Comparison of ENCODE assay signal across 23 cellular contexts in the genomic region with DNA sequence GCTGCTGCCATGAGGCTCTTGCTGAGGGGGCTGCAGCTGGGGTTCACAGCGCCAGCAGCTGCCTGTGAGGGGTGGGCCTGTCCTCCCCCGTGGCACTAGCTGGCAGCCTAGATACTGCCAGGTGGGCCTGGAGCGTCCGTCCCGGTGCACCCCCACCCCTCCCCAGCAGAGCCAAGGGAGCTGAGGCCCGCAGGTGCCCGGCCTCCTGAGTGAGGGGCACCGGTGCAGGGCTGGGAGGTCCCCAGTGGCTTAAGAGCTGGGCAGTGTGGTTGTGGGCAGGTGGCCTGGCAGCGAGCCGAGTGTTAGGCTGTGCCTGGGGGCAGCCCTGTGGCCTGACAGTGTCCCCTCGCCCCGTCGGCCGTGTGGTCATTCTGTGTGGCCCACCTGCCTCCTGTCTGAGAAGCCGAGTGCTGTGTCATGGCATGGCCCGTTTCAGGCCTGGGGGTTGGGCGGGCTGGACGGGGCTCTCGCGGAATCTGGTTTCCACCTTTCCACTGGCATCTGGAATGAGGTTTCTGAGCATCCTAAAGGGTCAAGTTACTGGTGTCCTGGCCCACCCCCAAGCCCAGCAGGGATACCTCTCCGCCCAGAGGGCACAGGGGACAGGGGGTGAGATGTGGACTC. TPM values are rescaled to one million over a fixed set of nuclear protein-coding genes. Genes with fewer than 3 reads are reported as not detected.
DNase-seq lines count a peak whose midpoint lies in the region; ATAC-seq and TF ChIP-seq lines count a peak whose summit lies in the region.
"Had no signal": no experiment of that assay in that cellular context is flagged by ENCODE, and none has a peak within 500 bp of the region (broad histone marks: within the 10 kb centered on the region; RNA-seq: fewer than 3 reads in every experiment).

No MANE protein-coding gene starts in this region.

- no peaks in the 10 kb centered on the region for H3K9me3 ChIP-seq in BLaER1
- no peaks in the 10 kb centered on the region for H3K9me3 ChIP-seq in iPS-15b (ENCODE audit: control insufficient read depth, insufficient read depth, low read length)
- no peaks in the 10 kb centered on the region for H3K9me3 ChIP-seq in psoas muscle
- no peaks in the 10 kb centered on the region for H3K9me3 ChIP-seq in PC-9 (ENCODE audit: insufficient read depth, low read depth)
- H3K9me3 ChIP-seq: Caco-2, SJSA1 had no signal

- DNase-seq in H7 (peak; percentile 50), psoas muscle (peak in 1 of 2 donors; percentile 20), PC-9 (no peak), NCI-H187 (lab: John Stamatoyannopoulos, UW) (no peak), left colon (no peak)
- DNase-seq: Caco-2; CD8-positive, alpha-beta T cell; EL; H9; NCI-H1092; NCI-H1417 treated with DMSO at 0.1 percent for 48 hours; NCI-H1694 treated with DMSO at 0.1 percent for 48 hours; NCI-H345; NCI-H510A treated with DMSO at 0.1 percent for 48 hours; Right ventricle myocardium superior; RPMI8226; T-cell had no signal

- H3K79me2 ChIP-seq in PC-9 (ENCODE audit: low read depth) = no peaks in the 10 kb centered on the region

- ATAC-seq in psoas muscle = peak; percentile 67 to 82 (median 77)
- ATAC-seq in HG02885 (IDR thresholded peaks at IDR 0.05; ENCODE audit: poor library complexity, unreplicated experiment) = no peak
- ATAC-seq in left colon = no peak
- ATAC-seq: CD8-positive, alpha-beta T cell; T-cell had no signal

- H3K4me1 ChIP-seq in BLaER1 = peaks cover 65% of the 10 kb centered on the region
- no peaks in the 10 kb centered on the region for H3K4me1 ChIP-seq in iPS-15b (ENCODE audit: control insufficient read depth, insufficient read depth, low read length)
- peaks cover 24% of the 10 kb centered on the region for H3K4me1 ChIP-seq in psoas muscle
- H3K4me1 ChIP-seq in PC-9 (replicated peaks; ENCODE audit: insufficient read depth) = no peaks in the 10 kb centered on the region
- H3K4me1 ChIP-seq: SJSA1 had no signal

- H3K4me3 ChIP-seq in BLaER1 = no peak overlapping the region
- H3K4me3 ChIP-seq in H7 (ENCODE audit: insufficient read depth, low read depth, low read length) = no peak overlapping the region
- H3K4me3 ChIP-seq in iPS-15b (ENCODE audit: low read depth, low read length) = no peak overlapping the region
- H3K4me3 ChIP-seq in psoas muscle = peak overlapping the region; percentile 34
- no peak overlapping the region for H3K4me3 ChIP-seq in PC-9
- H3K4me3 ChIP-seq: SJSA1 had no signal

- H3K9me2 ChIP-seq in PC-9 (ENCODE audit: insufficient read depth) = no peaks in the 10 kb centered on the region

- H3K36me3 ChIP-seq in BLaER1 (no peaks in the 10 kb centered on the region), H7 (replicated peaks; ENCODE audit: control insufficient read depth, insufficient read depth, low read length) (no peaks in the 10 kb centered on the region; the same call in 1 of the 2 replicates), iPS-15b (ENCODE audit: control insufficient read depth, insufficient read depth, low read length) (peaks cover 6% of the 10 kb centered on the region), psoas muscle (ENCODE audit: insufficient read depth in 1 of 2, low read depth in 1 of 2) (peaks cover 0 to 2% of the 10 kb centered on the region in 2 donors), PC-9 (ENCODE audit: low read depth) (no peaks in the 10 kb centered on the region)
- H3K36me3 ChIP-seq: SJSA1 had no signal

- CTCF ChIA-PET in PC-9 (lab: Charles Lee) = no interaction called here

- 30 to 54% (median 36%) methylated on average over 18 to 21 of the region's 21 CpGs for WGBS in psoas muscle, 3 donors

- no peak overlapping the region for H2AFZ ChIP-seq in PC-9

- H4K20me1 ChIP-seq in BLaER1 = peaks cover 76% of the 10 kb centered on the region
- no peaks in the 10 kb centered on the region for H4K20me1 ChIP-seq in PC-9 (ENCODE audit: insufficient read depth)

- H3F3A ChIP-seq in PC-9 (ENCODE audit: insufficient read depth, low read depth) = no peaks in the 10 kb centered on the region

- peaks cover 51% of the 10 kb centered on the region for H3K27me3 ChIP-seq in BLaER1
- H3K27me3 ChIP-seq in H7 (ENCODE audit: control insufficient read depth, insufficient read depth, low read length) = no peaks in the 10 kb centered on the region
- H3K27me3 ChIP-seq in iPS-15b (ENCODE audit: control insufficient read depth, insufficient read depth, low read length) = no peaks in the 10 kb centered on the region
- H3K27me3 ChIP-seq in psoas muscle (ENCODE audit: insufficient read depth in 3 of 3, low read length in 2 of 3) = no peaks in the 10 kb centered on the region
- H3K27me3 ChIP-seq in PC-9 (ENCODE audit: insufficient read depth, low read depth) = no peaks in the 10 kb centered on the region
- H3K27me3 ChIP-seq: SJSA1 had no signal

- POLR2A ChIA-PET in PC-9 (lab: Charles Lee; ENCODE audit: unreplicated experiment) = no interaction called here

- H3K9ac ChIP-seq in BLaER1 (no peak overlapping the region), iPS-15b (ENCODE audit: low read depth, low read length) (peak overlapping the region; percentile 32)
- H3K9ac ChIP-seq: KMS-11 had no signal

- no peak for TF ChIP-seq CTCF in psoas muscle (IDR thresholded peaks at IDR 0.05)
- TF ChIP-seq CTCF in PC-9 (conservative IDR thresholded peaks at IDR 0.05) = no peak

- BruUV-seq in PC-9 (replicated peaks; lab: Mats Ljungman, UMichigan) = no TSS peak

- H3K27ac ChIP-seq in BLaER1 (no peak overlapping the region), psoas muscle (peak overlapping the region; percentile 80), PC-9 (no peak overlapping the region)
- H3K27ac ChIP-seq: C4-2B, KMS-11, SJSA1 had no signal

- H3K4me2 ChIP-seq in BLaER1 (peak overlapping the region; percentile 71), PC-9 (no peak overlapping the region)
- H3K4me2 ChIP-seq: KMS-11 had no signal

- intact Hi-C loops in psoas muscle (cut with DNase I) (no loop called here), PC-9 (cut with micrococcal nuclease; ENCODE audit: unreplicated experiment) (no loop called here), left colon (cut with DNase I, micrococcal nuclease) (no loop called here)

RNA-seq across cellular contexts. Expression of gene DBNDD1, which starts 7.9 kb away (rescaled TPM):
- total RNA-seq in H7 (2014; rRNA removed; shearing (Covaris generic)) = 59.7 and 71.4 TPM in 2 replicates
- total RNA-seq in psoas muscle (10 to 100 TPM; 14.7 to 37.8 (median 20.6) TPM), PC-9 (2021) (32.4 and 35.8 TPM in 2 replicates), left colon (1 to 10 TPM; 3.8 to 4.9 TPM)
- 10 to 100 TPM; 14.1 to 25.4 (median 17.0) TPM for polyA plus RNA-seq in psoas muscle

Comparison
In these comparisons a context has a peak if more than half of its experiments do, and no peak if none do; other contexts are left out.
1. ATAC-seq: peak in psoas muscle (4 of 4); none in HG02885 (single experiment) and left colon (single experiment).